In the genomic region with DNA sequence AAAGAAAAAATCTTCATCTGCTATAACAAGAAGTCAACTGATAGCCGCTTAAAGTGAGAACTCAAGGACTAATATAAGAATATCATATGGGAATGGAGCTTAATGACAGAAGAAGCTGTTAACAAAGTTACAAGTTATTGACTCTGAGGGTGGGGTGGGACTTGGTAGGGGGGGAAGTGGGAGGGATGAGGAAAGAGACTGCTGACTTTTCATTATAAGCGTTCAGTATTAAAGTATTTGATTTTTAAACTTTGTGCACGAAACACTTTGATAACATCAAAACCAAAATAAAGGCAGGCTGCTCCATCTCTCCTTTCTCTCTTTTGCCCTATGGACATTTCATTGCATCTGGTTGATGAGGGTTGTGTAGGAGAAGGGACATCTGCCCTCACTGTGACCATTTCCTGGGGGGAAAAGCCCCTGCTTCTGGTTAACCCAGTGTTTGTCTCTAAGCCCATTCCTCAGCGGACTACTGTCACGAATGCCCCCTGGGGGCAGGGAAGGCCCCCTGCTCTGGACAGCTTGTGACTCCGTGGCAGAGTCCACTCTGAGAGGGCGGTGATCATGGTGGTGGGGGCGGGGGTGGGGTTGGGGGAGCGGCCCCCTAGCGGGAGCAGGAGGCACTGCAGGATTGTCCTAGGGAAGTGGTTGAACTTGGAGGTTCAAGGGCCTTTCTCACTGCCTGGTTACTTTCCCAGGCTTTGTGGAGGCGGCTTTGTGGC, we compare ENCODE assay signal across 8 cellular contexts. TPM values are rescaled to one million over a fixed set of nuclear protein-coding genes. Genes with fewer than 3 reads are reported as not detected.
A peak's percentile ranks its signal among the peaks of the same experiment; 100 is the strongest.
DNase-seq lines count a peak whose midpoint lies in the region; ATAC-seq and TF ChIP-seq lines count a peak whose summit lies in the region.

No MANE protein-coding gene starts in this region.

- H3K27me3 ChIP-seq in Caco-2 (replicated peaks; ENCODE audit: control insufficient read depth, insufficient read depth, low read length) (no peaks in the 10 kb centered on the region), GM23248 (replicated peaks; ENCODE audit: insufficient read depth) (no peaks in the 10 kb centered on the region), left lung (no peaks in the 10 kb centered on the region)

- H3K4me1 Mint-ChIP-seq in Caco-2 (ENCODE audit: low read depth, unreplicated experiment) (no peaks in the 10 kb centered on the region), T-cell (no peaks in the 10 kb centered on the region)

- no peaks in the 10 kb centered on the region for H3K9me2 ChIP-seq in GM23248 (ENCODE audit: insufficient read depth)

- POLR2A ChIA-PET in Caco-2 (lab: Charles Lee) = no interaction called here
- POLR2A ChIA-PET in T-cell (lab: Charles Lee) = interaction anchor here in 1 of 2 donors (0.8 kb wide), 1 partner anchor 22 kb away, joined by 5 read pairs; no protein-coding TSS in a partner anchor

- no peak overlapping the region for H2AFZ ChIP-seq in GM23248

- 54 to 74% methylated on average over 7 to 11 of the region's 11 CpGs for WGBS in GM23248 (ENCODE audit: low coverage in 1 of 2, low lambda C conversion rate in 2 of 2, missing lambda C conversion rate in 2 of 2), 2 experiments

- H3K9me3 Mint-ChIP-seq in Caco-2 (ENCODE audit: unreplicated experiment) (no peaks in the 10 kb centered on the region), T-cell (no peaks in the 10 kb centered on the region)

- CTCF ChIA-PET in Caco-2 (lab: Charles Lee) (no interaction called here), T-cell (lab: Charles Lee) (interaction anchor here (0.6 to 0.9 kb wide), 3 partner anchors 13 to 204 kb away, joined by 3 to 6 read pairs (median 5); no protein-coding TSS in a partner anchor)

- H3K9me3 ChIP-seq in Caco-2 = no peaks in the 10 kb centered on the region
- no peaks in the 10 kb centered on the region for H3K9me3 ChIP-seq in GM23248 (ENCODE audit: low read depth)
- H3K9me3 ChIP-seq in left lung = no peaks in the 10 kb centered on the region

- H3K36me3 Mint-ChIP-seq in Caco-2 (ENCODE audit: insufficient read depth, unreplicated experiment) (no peaks in the 10 kb centered on the region), T-cell (no peaks in the 10 kb centered on the region)

- no peak overlapping the region for H3K4me2 ChIP-seq in GM23248 (ENCODE audit: unreplicated experiment)

- H3K27ac ChIP-seq in GM23248 (no peak overlapping the region), left lung (no peak overlapping the region)

- H4K20me1 ChIP-seq in GM23248 (ENCODE audit: insufficient read depth) = no peaks in the 10 kb centered on the region

- no peaks in the 10 kb centered on the region for H3K79me2 ChIP-seq in GM23248 (ENCODE audit: insufficient read depth)

- peaks cover 15% of the 10 kb centered on the region for H3F3A ChIP-seq in GM23248 (ENCODE audit: insufficient read depth)

- H3K4me3 ChIP-seq in Caco-2 (ENCODE audit: low read depth, low read length) (no peak overlapping the region), GM23248 (no peak overlapping the region), WI38 (ENCODE audit: low read depth, low read length) (no peak overlapping the region), left lung (no peak overlapping the region)

- H3K27ac Mint-ChIP-seq in Caco-2 (ENCODE audit: unreplicated experiment) = no peak overlapping the region
- H3K27ac Mint-ChIP-seq in T-cell = no peak overlapping the region

- H3K4me1 ChIP-seq in Caco-2 (peaks cover 25% of the 10 kb centered on the region), GM23248 (ENCODE audit: insufficient read depth) (peaks cover 15% of the 10 kb centered on the region), left lung (no peaks in the 10 kb centered on the region)

- BruUV-seq in Caco-2 (replicated peaks; lab: Mats Ljungman, UMichigan) = no TSS peak

- H3K27me3 Mint-ChIP-seq in Caco-2 (ENCODE audit: insufficient read depth, unreplicated experiment) (no peaks in the 10 kb centered on the region), T-cell (no peaks in the 10 kb centered on the region)

- intact Hi-C loops in Caco-2 (cut with micrococcal nuclease; ENCODE audit: unreplicated experiment) = loop anchor here (1.0 kb wide), 1 partner anchor 38 kb away; no protein-coding TSS in a partner anchor
- intact Hi-C loops in left lung (cut with DNase I) = no loop called here

- TF ChIP-seq CTCF in Caco-2 (IDR thresholded peaks at IDR 0.05; ENCODE audit: insufficient read depth in 1 of 2, low read depth in 1 of 2, low read length in 1 of 2, severe bottlenecking in 1 of 2, unreplicated experiment in 1 of 2) (peak; percentile 63 to 93), WI38 (IDR thresholded peaks at IDR 0.05; ENCODE audit: low read depth, low read length) (peak; percentile 48), left lung (IDR thresholded peaks at IDR 0.05) (peak; percentile 37 to 72)

- DNase-seq in Caco-2 (peak in 1 of 2 experiments; percentile 37), GM23248 (peak; percentile 27), left lung (no peak), NCI-H446 (lab: John Stamatoyannopoulos, UW) (no peak), NCI-H2227 (lab: John Stamatoyannopoulos, UW; ENCODE audit: unreplicated experiment) (no peak), T-cell (no peak)

- H3K36me3 ChIP-seq in Caco-2 (ENCODE audit: control insufficient read depth, insufficient read depth, low read length) = no peaks in the 10 kb centered on the region
- no peaks in the 10 kb centered on the region for H3K36me3 ChIP-seq in GM23248 (ENCODE audit: low read depth)
- H3K36me3 ChIP-seq in left lung = no peaks in the 10 kb centered on the region

- H3K4me3 Mint-ChIP-seq in Caco-2 (ENCODE audit: unreplicated experiment) = no peak overlapping the region
- H3K4me3 Mint-ChIP-seq in T-cell = no peak overlapping the region

- in situ Hi-C loops in GM23248 (cut with MboI) = no loop called here

- no peak overlapping the region for H3K9ac ChIP-seq in GM23248

- ATAC-seq in left lung (peak; percentile 47), GM18498 (IDR thresholded peaks at IDR 0.05; ENCODE audit: unreplicated experiment) (no peak), T-cell (replicated peaks in 1 of 4) (no peak)

RNA-seq across cellular contexts. Expression of a gene that starts 17.4 kb away (rescaled TPM):
- total RNA-seq in Caco-2 (2022) (not detected in 2 replicates), left lung (not detected), T-cell (not detected)
- total RNA-seq in GM23248 (2014; rRNA removed; shearing (Covaris generic)) = 0.11 TPM in 1 of 2 replicates, not detected in the other
- 0.62 and 1.9 TPM in 2 replicates for polyA plus RNA-seq in GM23248 (2016; fragmentation: Nextera tagmentation; extraction: Ambion mirVana)

RNA-seq across cellular contexts. Expression of a gene that starts 38.0 kb away (rescaled TPM):
- total RNA-seq in Caco-2 (2022) (not detected in 2 replicates), left lung (1 to 10 TPM; 2.7 to 6.8 TPM), T-cell (not detected)
- 53.5 and 60.1 TPM in 2 replicates for total RNA-seq in GM23248 (2014; rRNA removed; shearing (Covaris generic))
- 50.3 and 52.5 TPM in 2 replicates for polyA plus RNA-seq in GM23248 (2016; fragmentation: Nextera tagmentation; extraction: Ambion mirVana)

RNA-seq across cellular contexts. Expression of a gene that starts 48.3 kb away (rescaled TPM):
- 19.6 and 21.5 TPM in 2 replicates for total RNA-seq in Caco-2 (2022)
- 11.3 and 16.9 TPM in 2 replicates for total RNA-seq in GM23248 (2014; rRNA removed; shearing (Covaris generic))
- 93.2 and 97.0 TPM in 2 replicates for polyA plus RNA-seq in GM23248 (2016; fragmentation: Nextera tagmentation; extraction: Ambion mirVana)
- total RNA-seq in left lung = 10 to 100 TPM; 35.0 to 37.0 TPM
- total RNA-seq in T-cell = 10 to 100 TPM; 15.2 to 23.0 (median 21.5) TPM
